ENCODE assay signal across 16 cellular contexts in the genomic region with DNA sequence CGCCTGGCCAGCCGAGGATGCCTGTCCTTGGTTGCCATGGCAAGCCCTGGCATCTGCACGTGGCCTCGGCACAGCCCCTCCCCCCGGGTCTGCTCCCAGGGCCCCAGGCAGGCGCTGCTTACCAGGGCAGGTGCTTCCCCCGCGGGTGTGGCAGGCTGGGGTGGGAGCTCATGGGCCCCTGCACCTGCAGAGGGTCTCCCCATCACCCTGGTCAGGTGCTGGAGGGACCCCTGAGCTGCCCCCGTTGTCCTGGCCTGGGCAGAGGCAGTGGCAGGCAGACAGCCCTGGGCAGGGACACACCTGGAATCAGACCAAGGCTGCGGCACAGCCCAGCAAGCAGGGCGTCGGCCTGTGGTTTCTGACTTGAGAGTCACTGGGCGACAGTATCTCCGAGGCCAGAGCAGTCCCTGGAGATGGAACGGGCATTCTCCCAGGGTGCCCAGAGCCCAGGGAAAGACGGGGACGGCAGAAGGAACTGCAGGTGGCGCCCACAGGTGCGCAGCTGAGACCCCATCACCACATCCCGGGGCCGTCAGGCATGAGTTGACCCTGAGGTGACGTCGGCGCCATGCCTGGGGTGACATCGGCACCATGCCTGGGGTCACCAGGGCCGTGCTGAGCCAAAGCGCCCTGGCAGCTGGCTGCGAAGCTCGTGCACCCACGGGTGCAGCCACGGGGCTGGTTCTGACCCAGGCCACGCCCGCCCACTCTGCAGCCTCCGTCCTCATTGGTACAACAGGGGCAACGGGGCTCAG. TPM values are rescaled to one million over a fixed set of nuclear protein-coding genes. Genes with fewer than 3 reads are reported as not detected.
DNase-seq lines count a peak whose midpoint lies in the region; ATAC-seq lines count a peak whose summit lies in the region.
"Had no signal": no experiment of that assay in that cellular context is flagged by ENCODE, and none has a peak within 500 bp of the region (broad histone marks: within the 10 kb centered on the region; RNA-seq: fewer than 3 reads in every experiment).

No MANE protein-coding gene starts in this region.

- intact Hi-C loops in activated T-helper 1 cell treated with anti-CD3 and anti-CD28 coated beads, Interleukin-12 subunit alpha, Interleukin-12 subunit beta, Interleukin-2, Interleukin-4 antibody, amounts not matched to agents 30 ng/mL and 10 ng/mL and 1 ng/mL, durations not matched to agents 14 hours and 24 hours and 36 hours (cut with micrococcal nuclease) = no loop called here

- no peaks in the 10 kb centered on the region for H3K27me3 Mint-ChIP-seq in memory B cell
- no peaks in the 10 kb centered on the region for H3K27me3 Mint-ChIP-seq in activated T-helper 1 cell treated with anti-CD3 and anti-CD28 coated beads, Interleukin-12 subunit alpha, Interleukin-12 subunit beta, Interleukin-2, Interleukin-4 antibody, amounts not matched to agents 30 ng/mL and 10 ng/mL and 1 ng/mL, durations not matched to agents 14 hours and 24 hours and 36 hours (ENCODE audit: insufficient read depth)
- H3K27me3 Mint-ChIP-seq: activated naive CD4-positive, alpha-beta T cell treated with anti-CD3 and anti-CD28 coated beads, Interleukin-2, amount 50 U/mL, for 24 hours had no signal

- H3K4me1 Mint-ChIP-seq in memory B cell = peaks cover 38% of the 10 kb centered on the region
- peaks cover 37% of the 10 kb centered on the region for H3K4me1 Mint-ChIP-seq in activated T-helper 1 cell treated with anti-CD3 and anti-CD28 coated beads, Interleukin-12 subunit alpha, Interleukin-12 subunit beta, Interleukin-2, Interleukin-4 antibody, amounts not matched to agents 30 ng/mL and 10 ng/mL and 1 ng/mL, durations not matched to agents 14 hours and 24 hours and 36 hours (ENCODE audit: low read depth)

- peak; percentile 40 for ATAC-seq in memory B cell (ENCODE audit: low read depth)
- no peak for ATAC-seq in HG03354 (IDR thresholded peaks at IDR 0.05; ENCODE audit: poor library complexity, severe bottlenecking, unreplicated experiment)
- ATAC-seq: heart left ventricle had no signal

- peak overlapping the region; percentile 72 for H3K27ac Mint-ChIP-seq in memory B cell
- no peak overlapping the region for H3K27ac Mint-ChIP-seq in activated T-helper 1 cell treated with anti-CD3 and anti-CD28 coated beads, Interleukin-12 subunit alpha, Interleukin-12 subunit beta, Interleukin-2, Interleukin-4 antibody, amounts not matched to agents 30 ng/mL and 10 ng/mL and 1 ng/mL, durations not matched to agents 14 hours and 24 hours and 36 hours
- H3K27ac Mint-ChIP-seq: activated CD4-positive, alpha-beta T cell treated with anti-CD3 and anti-CD28 coated beads, Interleukin-2, amount 10 ng/mL, durations not matched to agents 24 days and 14 days; CD14-positive monocyte; H9; T-helper 2 cell treated with Interferon-gamma antibody and Interleukin-4, amounts not matched to agents 5 μg/mL and 100 μg/mL, for 36 hours had no signal

- H3K36me3 Mint-ChIP-seq in memory B cell = no peaks in the 10 kb centered on the region
- no peaks in the 10 kb centered on the region for H3K36me3 Mint-ChIP-seq in activated T-helper 1 cell treated with anti-CD3 and anti-CD28 coated beads, Interleukin-12 subunit alpha, Interleukin-12 subunit beta, Interleukin-2, Interleukin-4 antibody, amounts not matched to agents 30 ng/mL and 10 ng/mL and 1 ng/mL, durations not matched to agents 14 hours and 24 hours and 36 hours (ENCODE audit: low read depth)
- H3K36me3 Mint-ChIP-seq: activated naive CD4-positive, alpha-beta T cell treated with anti-CD3 and anti-CD28 coated beads, Interleukin-2, amount 50 U/mL, for 24 hours; CD14-positive monocyte had no signal

- peak overlapping the region; percentile 63 for H3K4me3 Mint-ChIP-seq in memory B cell
- H3K4me3 Mint-ChIP-seq in activated T-helper 1 cell treated with anti-CD3 and anti-CD28 coated beads, Interleukin-12 subunit alpha, Interleukin-12 subunit beta, Interleukin-2, Interleukin-4 antibody, amounts not matched to agents 30 ng/mL and 10 ng/mL and 1 ng/mL, durations not matched to agents 14 hours and 24 hours and 36 hours = no peak overlapping the region
- H3K4me3 Mint-ChIP-seq: activated CD4-positive, alpha-beta T cell treated with anti-CD3 and anti-CD28 coated beads, Interleukin-2, amount 10 ng/mL, durations not matched to agents 24 days and 14 days; activated naive CD4-positive, alpha-beta T cell treated with anti-CD3 and anti-CD28 coated beads, Interleukin-2, amount 50 U/mL, for 24 hours; H9; T-helper 2 cell treated with Interferon-gamma antibody and Interleukin-4, amounts not matched to agents 5 μg/mL and 100 μg/mL, for 36 hours had no signal

- no peaks in the 10 kb centered on the region for H3K9me3 Mint-ChIP-seq in memory B cell
- H3K9me3 Mint-ChIP-seq in activated T-helper 1 cell treated with anti-CD3 and anti-CD28 coated beads, Interleukin-12 subunit alpha, Interleukin-12 subunit beta, Interleukin-2, Interleukin-4 antibody, amounts not matched to agents 30 ng/mL and 10 ng/mL and 1 ng/mL, durations not matched to agents 14 hours and 24 hours and 36 hours = no peaks in the 10 kb centered on the region
- H3K9me3 Mint-ChIP-seq: activated CD4-positive, alpha-beta T cell treated with anti-CD3 and anti-CD28 coated beads, Interleukin-2, amount 10 ng/mL, durations not matched to agents 24 days and 14 days; activated naive CD4-positive, alpha-beta T cell treated with anti-CD3 and anti-CD28 coated beads, Interleukin-2, amount 50 U/mL, for 24 hours; T-helper 2 cell treated with Interferon-gamma antibody and Interleukin-4, amounts not matched to agents 5 μg/mL and 100 μg/mL, for 36 hours had no signal

- DNase-seq in DMS53 (lab: John Stamatoyannopoulos, UW) (peak; percentile 38), DMS53 treated with DMSO at 0.1 percent for 48 hours (lab: John Stamatoyannopoulos, UW; ENCODE audit: unreplicated experiment) (no peak), DMS79 (lab: John Stamatoyannopoulos, UW) (peak; percentile 55), NCI-H2196 treated with DMSO at 0.1 percent for 48 hours (lab: John Stamatoyannopoulos, UW; ENCODE audit: unreplicated experiment) (peak; percentile 38), memory B cell (ENCODE audit: low spot score in 2 of 2) (peak in 1 of 2 donors; percentile 51), cerebellar nuclear complex (lab: John Stamatoyannopoulos, UW) (no peak)
- DNase-seq in activated T-helper 1 cell treated with anti-CD3 and anti-CD28 coated beads, Interleukin-12 subunit alpha, Interleukin-12 subunit beta, Interleukin-2, Interleukin-4 antibody, amounts not matched to agents 30 ng/mL and 10 ng/mL and 1 ng/mL, durations not matched to agents 14 hours and 24 hours and 36 hours (ENCODE audit: low spot score) = no peak
- DNase-seq: 8988T; activated CD4-positive, alpha-beta T cell treated with anti-CD3 and anti-CD28 coated beads, Interleukin-2, amount 10 ng/mL, durations not matched to agents 24 days and 14 days; H9; heart left ventricle; stimulated activated naive CD4-positive, alpha-beta T cell had no signal

RNA-seq across cellular contexts. Expression of a gene that starts 56.1 kb away (rescaled TPM):
- total RNA-seq in activated T-helper 1 cell treated with anti-CD3 and anti-CD28 coated beads, Interleukin-12 subunit alpha, Interleukin-12 subunit beta, Interleukin-2, Interleukin-4 antibody, amounts not matched to agents 30 ng/mL and 10 ng/mL and 1 ng/mL, durations not matched to agents 14 hours and 24 hours and 36 hours = 75.8 and 80.2 TPM in 2 replicates

Comparison
In these comparisons a context has a peak if more than half of its experiments do, and no peak if none do; other contexts are left out.
1. DNase-seq: peak in DMS53 (single experiment), DMS79 (single experiment) and NCI-H2196 treated with DMSO at 0.1 percent for 48 hours (single experiment); none in DMS53 treated with DMSO at 0.1 percent for 48 hours (single experiment), cerebellar nuclear complex (0 of 2) and activated T-helper 1 cell treated with anti-CD3 and anti-CD28 coated beads, Interleukin-12 subunit alpha, Interleukin-12 subunit beta, Interleukin-2, Interleukin-4 antibody, amounts not matched to agents 30 ng/mL and 10 ng/mL and 1 ng/mL, durations not matched to agents 14 hours and 24 hours and 36 hours (single experiment).